Comparison of ENCODE assay signal across 1 cellular context in genomic region chr9:128262687-128263086, GRCh38.
A peak's percentile ranks its signal among the peaks of the same experiment; 100 is the strongest.
TF ChIP-seq lines count a peak whose summit lies in the region.

No MANE protein-coding gene starts in this region.

TF ChIP-seq in K562, 482 proteins besides CTCF, POLR2A, EP300 and RAD21:
- TF ChIP-seq, protein P1, sequence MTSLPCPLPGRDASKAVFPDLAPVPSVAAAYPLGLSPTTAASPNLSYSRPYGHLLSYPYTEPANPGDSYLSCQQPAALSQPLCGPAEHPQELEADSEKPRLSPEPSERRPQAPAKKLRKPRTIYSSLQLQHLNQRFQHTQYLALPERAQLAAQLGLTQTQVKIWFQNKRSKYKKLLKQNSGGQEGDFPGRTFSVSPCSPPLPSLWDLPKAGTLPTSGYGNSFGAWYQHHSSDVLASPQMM (CRISPR knock-in tag; IDR thresholded peaks at IDR 0.05) = no peak
- peak; percentile 69; the same call in 1 of the 2 replicates for TF ChIP-seq ZNF124 (CRISPR knock-in tag; IDR thresholded peaks at IDR 0.05)
